Comparison of ENCODE assay signal across 14 cellular contexts in the genomic region with DNA sequence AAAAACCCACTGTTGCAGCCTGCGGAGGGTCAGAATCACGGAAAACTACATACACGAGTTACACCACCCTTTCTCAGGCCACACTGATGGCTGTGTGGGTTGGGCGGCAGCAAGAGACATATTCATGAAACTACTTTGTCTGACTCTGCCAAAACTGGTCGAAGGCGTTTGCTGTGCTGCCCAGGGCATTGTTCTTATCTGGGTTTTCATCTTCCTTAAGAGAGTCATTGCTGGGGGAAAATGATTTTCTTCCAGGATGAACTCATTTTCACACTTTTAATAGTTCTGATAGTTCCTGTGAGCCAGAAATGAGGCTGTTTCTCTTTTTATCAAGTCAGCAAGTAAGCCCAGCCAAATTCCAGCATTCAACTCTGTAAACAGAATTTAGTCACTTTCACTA. TPM values are rescaled to one million over a fixed set of nuclear protein-coding genes. Genes with fewer than 3 reads are reported as not detected.
DNase-seq lines count a peak whose midpoint lies in the region; ATAC-seq, FAIRE-seq and TF ChIP-seq lines count a peak whose summit lies in the region.
"Had no signal": no experiment of that assay in that cellular context is flagged by ENCODE, and none has a peak within 500 bp of the region (broad histone marks: within the 10 kb centered on the region; RNA-seq: fewer than 3 reads in every experiment).

No MANE protein-coding gene starts in this region.

- BruUV-seq in mammary epithelial cell (replicated peaks; lab: Mats Ljungman, UMichigan): no TSS peak

- H3K4me2 ChIP-seq in mammary epithelial cell (ENCODE audit: insufficient read depth, low read depth, low read length) (peak overlapping the region; percentile 44), keratinocyte (ENCODE audit: control insufficient read depth, extremely low read depth, insufficient read depth, low read depth, low read length) (peak overlapping the region; percentile 41)

- H3K27ac ChIP-seq in mammary epithelial cell (ENCODE audit: insufficient read depth, low read depth, low read length): no peak overlapping the region
- H3K27ac ChIP-seq in keratinocyte (ENCODE audit: control insufficient read depth, insufficient read depth, low read length): no peak overlapping the region

- H3K4me3 ChIP-seq in mammary epithelial cell (replicated peaks in 1 of 3; ENCODE audit: insufficient read depth in 1 of 3, low read depth in 2 of 3, low read length in 3 of 3) (no peak overlapping the region), keratinocyte (ENCODE audit: control insufficient read depth in 2 of 3, extremely low read depth in 1 of 3, insufficient read depth in 2 of 3, low read depth in 1 of 3, low read length in 3 of 3) (no peak overlapping the region)

- H2AFZ ChIP-seq in mammary epithelial cell (ENCODE audit: low read depth, low read length) (peak overlapping the region; percentile 35), keratinocyte (ENCODE audit: control insufficient read depth, low read length) (no peak overlapping the region)

- FAIRE-seq in HTR-8/SVneo (lab: Jason Lieb, UNC) (no peak), keratinocyte (lab: Jason Lieb, UNC) (no peak)

- dilution Hi-C loops in mammary epithelial cell (cut with HindIII; ENCODE audit: low sequenced_read_pairs) (no loop called here), keratinocyte (cut with MboI; ENCODE audit: extremely low pct_ligation_motif_present, low sequenced_read_pairs) (no loop called here)

- CTCF ChIA-PET in mammary epithelial cell (lab: Charles Lee; ENCODE audit: low non-redundant PET): no interaction called here

- H3K9me3 ChIP-seq in mammary epithelial cell (replicated peaks; ENCODE audit: insufficient read depth, low read length) (no peaks in the 10 kb centered on the region), keratinocyte (ENCODE audit: control insufficient read depth, low read depth, low read length) (no peaks in the 10 kb centered on the region)

- no peak for ATAC-seq in activated CD4-positive, CD25-positive, alpha-beta regulatory T cell treated with anti-CD3 and anti-CD28 coated beads, Interleukin-2, amount 50 U/mL, for 24 hours
- ATAC-seq: CD8-positive, alpha-beta T cell had no signal

- peaks cover 4% of the 10 kb centered on the region for H3K4me1 ChIP-seq in mammary epithelial cell (ENCODE audit: insufficient read depth, low read length)
- peaks cover 2% of the 10 kb centered on the region for H3K4me1 ChIP-seq in keratinocyte (ENCODE audit: control insufficient read depth, extremely low read depth, insufficient read depth, low read length)

- DNase-seq in HTR-8/SVneo (ENCODE audit: insufficient read length, low spot score) (peak; percentile 39), mammary epithelial cell (peak; percentile 77), keratinocyte (ENCODE audit: low read depth, low spot score) (peak; percentile 15), superior temporal gyrus (ENCODE audit: extremely low spot score) (peak; percentile 25), ureter (ENCODE audit: low spot score) (no peak), HCEC 1CT (no peak)
- DNase-seq: CD8-positive, alpha-beta T cell; cortex of kidney; KBM-7; NCI-H1694; NCI-H524; RPMI8226; stimulated activated CD4-positive, alpha-beta T cell treated with anti-CD3 and anti-CD28 coated beads, Interleukin-4, amount 100 ng/mL, for 1 hour had no signal

- no peak overlapping the region for H3K9ac ChIP-seq in mammary epithelial cell (ENCODE audit: insufficient read depth, low read length)
- H3K9ac ChIP-seq in keratinocyte (ENCODE audit: control insufficient read depth, extremely low read depth, insufficient read depth, low read length): no peak overlapping the region

- H3K36me3 ChIP-seq in mammary epithelial cell (ENCODE audit: insufficient read depth, low read length) (no peaks in the 10 kb centered on the region), keratinocyte (ENCODE audit: control insufficient read depth in 2 of 2, extremely low read depth in 1 of 2, insufficient read depth in 2 of 2, low read length in 2 of 2) (no peaks in the 10 kb centered on the region)

- 10% methylated on average over 6 of the region's 6 CpGs for WGBS in mammary epithelial cell (ENCODE audit: low coverage, missing lambda C conversion rate)

- in situ Hi-C loops in mammary epithelial cell (cut with MboI; ENCODE audit: low sequenced_read_pairs in 2 of 2): no loop called here

- TF ChIP-seq CTCF in mammary epithelial cell (conservative IDR thresholded peaks at IDR 0.05 in 1 of 2, IDR thresholded peaks at IDR 0.05 in 1 of 2; ENCODE audit: extremely low read depth in 1 of 2, insufficient read depth in 1 of 2, low read depth in 1 of 2, low read length in 2 of 2) (no peak), keratinocyte (optimal IDR thresholded peaks at IDR 0.05 in 1 of 3, IDR thresholded peaks at IDR 0.05 in 1 of 3, conservative IDR thresholded peaks at IDR 0.05 in 1 of 3; ENCODE audit: extremely low read depth in 1 of 3, insufficient read depth in 2 of 3, low read length in 3 of 3) (no peak)

- H3K27me3 ChIP-seq in mammary epithelial cell (ENCODE audit: insufficient read depth, low read length) (no peaks in the 10 kb centered on the region), keratinocyte (ENCODE audit: control insufficient read depth, extremely low read depth, insufficient read depth, low read length) (no peaks in the 10 kb centered on the region)

- no peaks in the 10 kb centered on the region for H3K79me2 ChIP-seq in mammary epithelial cell (ENCODE audit: insufficient read depth, low read length)
- H3K79me2 ChIP-seq in keratinocyte (ENCODE audit: control insufficient read depth, insufficient read depth, low read length): no peaks in the 10 kb centered on the region

- intact Hi-C loops in mammary epithelial cell (cut with micrococcal nuclease): no loop called here

- H3K9me1 ChIP-seq in keratinocyte (ENCODE audit: control insufficient read depth, extremely low read depth, insufficient read depth, low read length): no peaks in the 10 kb centered on the region

- H4K20me1 ChIP-seq in mammary epithelial cell (ENCODE audit: insufficient read depth, low read length) (no peaks in the 10 kb centered on the region), keratinocyte (ENCODE audit: control insufficient read depth, extremely low read depth, insufficient read depth, low read length) (no peaks in the 10 kb centered on the region)

RNA-seq across cellular contexts. Expression of a gene that starts 47.6 kb away (rescaled TPM):
- total RNA-seq in mammary epithelial cell (under 1 TPM in 1 of 2 donors, not detected in 1; under 0.01 TPM), ureter (not detected)
- polyA plus RNA-seq in mammary epithelial cell (0.01 TPM), keratinocyte (under 0.01 TPM in 1 of 3 replicates, not detected in the others)
- polyA minus RNA-seq in mammary epithelial cell (not detected), keratinocyte (0.03 TPM in 2 of 3 replicates, not detected in the other)
- polyA plus RNA-seq in keratinocyte (2011; ENCODE audit: low read depth): not detected
- not detected in 2 replicates for polyA plus RNA-seq in keratinocyte (2011; cell fraction: cytosol; rRNA removed)
- polyA plus RNA-seq in keratinocyte (2011; cell fraction: nucleus; rRNA removed): not detected in 2 replicates
- polyA plus RNA-seq in keratinocyte (2012; ENCODE audit: low replicate concordance): not detected in 2 replicates
- not detected for polyA minus RNA-seq in keratinocyte (2011; cell fraction: cytosol; rRNA and poly(A)+ RNA removed)
- not detected in 2 replicates for polyA minus RNA-seq in keratinocyte (2011; cell fraction: nucleus; rRNA and poly(A)+ RNA removed)
- total RNA-seq: CD8-positive, alpha-beta T cell had no signal

Comparison
In these comparisons a context has a peak if more than half of its experiments do, and no peak if none do; other contexts are left out.
1. DNase-seq: peak in HTR-8/SVneo (single experiment), mammary epithelial cell (single experiment), keratinocyte (single experiment) and superior temporal gyrus (single experiment); none in ureter (single experiment) and HCEC 1CT (single experiment).